ENCODE assay signal across 9 cellular contexts in the genomic region with DNA sequence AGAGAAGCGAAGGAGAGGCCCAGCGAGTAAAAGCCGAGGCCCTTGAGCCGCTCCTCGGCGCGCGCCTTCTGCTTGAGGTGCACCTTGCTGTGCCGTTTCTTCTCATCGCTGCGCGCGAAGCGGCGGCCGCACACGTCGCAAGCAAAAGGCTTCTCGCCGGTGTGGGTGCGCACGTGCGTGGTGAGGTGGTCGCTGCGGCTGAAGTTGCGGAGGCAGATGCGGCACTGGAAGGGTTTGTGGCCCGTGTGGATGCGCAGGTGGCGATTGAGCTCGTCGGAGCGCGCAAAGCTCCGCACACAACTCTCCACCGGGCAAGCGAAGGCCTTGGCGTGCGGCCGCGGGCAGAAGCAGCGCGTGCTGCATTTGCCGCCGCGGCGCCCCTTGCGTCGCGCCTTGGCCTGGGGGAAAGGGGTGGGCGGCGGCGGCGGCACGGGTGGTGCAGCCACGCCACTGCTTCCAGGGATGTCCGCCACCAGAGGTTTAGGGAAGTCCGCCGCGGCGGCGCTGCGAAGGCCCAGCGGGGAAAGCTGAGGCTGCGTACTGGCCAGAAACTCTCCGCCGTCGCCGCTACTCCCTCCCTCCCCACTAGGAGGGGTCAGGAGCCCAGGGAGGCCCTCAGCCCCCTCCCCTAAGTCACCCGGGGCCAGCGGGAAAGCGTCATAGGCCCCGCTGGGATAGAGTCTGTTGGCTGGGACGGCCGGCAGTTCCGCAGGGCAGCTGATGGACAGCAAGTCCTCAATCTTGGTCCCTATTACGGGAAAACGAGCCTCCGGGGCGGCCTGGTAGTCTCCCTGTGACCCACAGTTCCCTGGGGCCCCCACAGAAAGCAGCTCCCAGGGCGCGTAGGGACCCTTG. TPM values are rescaled to one million over a fixed set of nuclear protein-coding genes. Genes with fewer than 3 reads are reported as not detected.
A peak's percentile ranks its signal among the peaks of the same experiment; 100 is the strongest.
DNase-seq lines count a peak whose midpoint lies in the region; ATAC-seq and TF ChIP-seq lines count a peak whose summit lies in the region.
"Had no signal": no experiment of that assay in that cellular context is flagged by ENCODE, and none has a peak within 500 bp of the region (broad histone marks: within the 10 kb centered on the region; RNA-seq: fewer than 3 reads in every experiment).

No MANE protein-coding gene starts in this region.

- no peaks in the 10 kb centered on the region for H3F3A ChIP-seq in smooth muscle cell (ENCODE audit: low read depth)

- H3K36me3 Mint-ChIP-seq in T-helper 1 cell treated with Interleukin-12 subunit alpha and Interleukin-12 subunit beta and Interleukin-4 antibody, amounts not matched to agents 30 μg/mL and 1 μg/mL, for 36 hours (ENCODE audit: low read depth) = no peaks in the 10 kb centered on the region

- H3K36me3 ChIP-seq in Peyer's patch = no peaks in the 10 kb centered on the region
- H3K36me3 ChIP-seq in fibroblast of lung (ENCODE audit: control insufficient read depth, insufficient read depth, low read length) = no peaks in the 10 kb centered on the region
- no peaks in the 10 kb centered on the region for H3K36me3 ChIP-seq in smooth muscle cell (ENCODE audit: low read depth)

- H3K9me3 ChIP-seq in Peyer's patch (no peaks in the 10 kb centered on the region), fibroblast of lung (ENCODE audit: control insufficient read depth, insufficient read depth, low read depth, low read length) (no peaks in the 10 kb centered on the region), smooth muscle cell (replicated peaks; ENCODE audit: low read depth) (no peaks in the 10 kb centered on the region)

- H3K9me3 Mint-ChIP-seq in T-helper 1 cell treated with Interleukin-12 subunit alpha and Interleukin-12 subunit beta and Interleukin-4 antibody, amounts not matched to agents 30 μg/mL and 1 μg/mL, for 36 hours = no peaks in the 10 kb centered on the region

- H3K4me1 Mint-ChIP-seq in T-helper 1 cell treated with Interleukin-12 subunit alpha and Interleukin-12 subunit beta and Interleukin-4 antibody, amounts not matched to agents 30 μg/mL and 1 μg/mL, for 36 hours (ENCODE audit: low read depth) = peaks cover 6% of the 10 kb centered on the region

- no peak overlapping the region for H3K27ac Mint-ChIP-seq in T-helper 1 cell treated with Interleukin-12 subunit alpha and Interleukin-12 subunit beta and Interleukin-4 antibody, amounts not matched to agents 30 μg/mL and 1 μg/mL, for 36 hours

- peaks cover 77% of the 10 kb centered on the region for H3K27me3 Mint-ChIP-seq in T-helper 1 cell treated with Interleukin-12 subunit alpha and Interleukin-12 subunit beta and Interleukin-4 antibody, amounts not matched to agents 30 μg/mL and 1 μg/mL, for 36 hours (ENCODE audit: low read depth)

- H3K4me3 ChIP-seq in Peyer's patch (peak overlapping the region in 3 of 4 donors; percentile 20 to 27 (median 24)), fibroblast of lung (replicated peaks in 1 of 4; ENCODE audit: control extremely low read depth in 1 of 4, insufficient read depth in 1 of 4, low read depth in 3 of 4, low read length in 4 of 4) (no peak overlapping the region), smooth muscle cell (peak overlapping the region; percentile 24)

- H3K4me2 ChIP-seq in fibroblast of lung (ENCODE audit: extremely low read depth, insufficient read depth, low read length) (peak overlapping the region; percentile 25), smooth muscle cell (peak overlapping the region; percentile 79)

- H3K79me2 ChIP-seq in fibroblast of lung (ENCODE audit: control insufficient read depth, insufficient read depth, low read length) = no peaks in the 10 kb centered on the region
- H3K79me2 ChIP-seq in smooth muscle cell (ENCODE audit: low read depth) = no peaks in the 10 kb centered on the region

- no peak overlapping the region for H3K27ac ChIP-seq in Peyer's patch
- no peak overlapping the region for H3K27ac ChIP-seq in fibroblast of lung (ENCODE audit: insufficient read depth, low read length)
- no peak overlapping the region for H3K27ac ChIP-seq in smooth muscle cell (ENCODE audit: low read depth)

- H3K4me3 Mint-ChIP-seq in T-helper 1 cell treated with Interleukin-12 subunit alpha and Interleukin-12 subunit beta and Interleukin-4 antibody, amounts not matched to agents 30 μg/mL and 1 μg/mL, for 36 hours = peak overlapping the region; percentile 71

- H3K4me1 ChIP-seq in Peyer's patch (peaks cover 0 to 26% (median 12%) of the 10 kb centered on the region in 4 donors), fibroblast of lung (ENCODE audit: control insufficient read depth, extremely low read depth, insufficient read depth, low read length) (no peaks in the 10 kb centered on the region), smooth muscle cell (ENCODE audit: low read depth) (no peaks in the 10 kb centered on the region)

- H4K20me1 ChIP-seq in fibroblast of lung (ENCODE audit: control insufficient read depth, extremely low read depth, insufficient read depth, low read length) = no peaks in the 10 kb centered on the region
- no peaks in the 10 kb centered on the region for H4K20me1 ChIP-seq in smooth muscle cell (ENCODE audit: low read depth)

- 4% methylated on average over 71 of the region's 82 CpGs for WGBS in smooth muscle cell (ENCODE audit: low lambda C conversion rate)

- no peak for ATAC-seq in GM21576 (IDR thresholded peaks at IDR 0.05; ENCODE audit: unreplicated experiment)

- no peak overlapping the region for H3K9ac ChIP-seq in fibroblast of lung (ENCODE audit: insufficient read depth, low read length)
- H3K9ac ChIP-seq in smooth muscle cell (ENCODE audit: low read depth) = no peak overlapping the region

- H3K27me3 ChIP-seq in Peyer's patch = peaks cover 0 to 26% of the 10 kb centered on the region in 2 donors
- H3K27me3 ChIP-seq in fibroblast of lung (ENCODE audit: control insufficient read depth, insufficient read depth, low read length) = peaks cover 54% of the 10 kb centered on the region
- H3K27me3 ChIP-seq in smooth muscle cell (ENCODE audit: low read depth) = peaks cover 100% of the 10 kb centered on the region

- no peak for TF ChIP-seq POLR2A in Peyer's patch (IDR thresholded peaks at IDR 0.05)

- H2AFZ ChIP-seq in fibroblast of lung (ENCODE audit: low read length) (no peak overlapping the region), smooth muscle cell (ENCODE audit: low read depth) (no peak overlapping the region)

- TF ChIP-seq CTCF in Peyer's patch (IDR thresholded peaks at IDR 0.05) = no peak
- no peak for TF ChIP-seq CTCF in fibroblast of lung (conservative IDR thresholded peaks at IDR 0.05 in 1 of 2, IDR thresholded peaks at IDR 0.05 in 1 of 2; ENCODE audit: low read depth in 1 of 2, low read length in 2 of 2)
- TF ChIP-seq CTCF in smooth muscle cell (IDR thresholded peaks at IDR 0.05; ENCODE audit: borderline replicate concordance, insufficient read depth, poor library complexity, severe bottlenecking) = no peak

- DNase-seq in T-helper 1 cell (no peak), Peyer's patch (no peak), fibroblast of lung (ENCODE audit: low read depth in 2 of 2) (no peak), smooth muscle cell (lab: John Stamatoyannopoulos, UW; ENCODE audit: unreplicated experiment) (no peak), middle frontal gyrus (ENCODE audit: extremely low spot score, low spot score) (no peak), KG1 (lab: John Stamatoyannopoulos, UW) (no peak)

RNA-seq across cellular contexts. Expression of a gene that starts 1.7 kb away (rescaled TPM):
- total RNA-seq in Peyer's patch (not detected), fibroblast of lung (under 0.01 TPM in 1 of 2 replicates, not detected in the other), smooth muscle cell (0.99 and 2.3 TPM in 2 replicates)
- polyA plus RNA-seq in fibroblast of lung (not detected in 2 replicates), smooth muscle cell (7.2 and 9.2 TPM in 2 replicates)
- polyA plus RNA-seq in fibroblast of lung (2012) = not detected in 2 replicates
- polyA minus RNA-seq in fibroblast of lung (ENCODE audit: low replicate concordance) = not detected in 2 replicates
- total RNA-seq: renal cortical epithelial cell had no signal

RNA-seq across cellular contexts. Expression of a gene that starts 7.4 kb away (rescaled TPM):
- total RNA-seq in Peyer's patch (10 to 100 TPM in 1 of 4 donors, 1 to 10 TPM in 3; 1.8 to 12.4 (median 5.7) TPM), fibroblast of lung (0.77 and 1.2 TPM in 2 replicates), smooth muscle cell (1.2 and 2.4 TPM in 2 replicates)
- polyA plus RNA-seq in fibroblast of lung (0.38 and 0.51 TPM in 2 replicates), smooth muscle cell (1.00 and 3.0 TPM in 2 replicates)
- 0.30 and 0.58 TPM in 2 replicates for polyA plus RNA-seq in fibroblast of lung (2012)
- polyA minus RNA-seq in fibroblast of lung (ENCODE audit: low replicate concordance) = 0.89 and 1.1 TPM in 2 replicates

RNA-seq across cellular contexts. Expression of a gene that starts 57.6 kb away (rescaled TPM):
- total RNA-seq in Peyer's patch = 100 to 1,000 TPM in 2 of 4 donors, 10 to 100 TPM in 2; 83.5 to 131 (median 95.6) TPM
- total RNA-seq in fibroblast of lung = 262 and 299 TPM in 2 replicates
- polyA plus RNA-seq in fibroblast of lung = 233 and 319 TPM in 2 replicates
- polyA plus RNA-seq in fibroblast of lung (2012) = 212 and 310 TPM in 2 replicates
- polyA minus RNA-seq in fibroblast of lung (ENCODE audit: low replicate concordance) = 233 and 525 TPM in 2 replicates
- 164 and 197 TPM in 2 replicates for total RNA-seq in smooth muscle cell
- 212 and 225 TPM in 2 replicates for polyA plus RNA-seq in smooth muscle cell

RNA-seq across cellular contexts. Expression of a gene that starts 58.6 kb away (rescaled TPM):
- 10 to 100 TPM; 30.5 to 69.9 (median 41.4) TPM for total RNA-seq in Peyer's patch
- 6.7 and 11.7 TPM in 2 replicates for total RNA-seq in fibroblast of lung
- 12.3 and 17.6 TPM in 2 replicates for polyA plus RNA-seq in fibroblast of lung
- polyA plus RNA-seq in fibroblast of lung (2012) = 17.7 and 27.6 TPM in 2 replicates
- polyA minus RNA-seq in fibroblast of lung (ENCODE audit: low replicate concordance) = 25.4 and 40.9 TPM in 2 replicates
- 24.0 and 28.3 TPM in 2 replicates for total RNA-seq in smooth muscle cell
- polyA plus RNA-seq in smooth muscle cell = 47.6 and 51.4 TPM in 2 replicates

Comparison
In these comparisons a context has a peak if more than half of its experiments do, and no peak if none do; other contexts are left out.
1. H3K4me3 ChIP-seq: peak in Peyer's patch (3 of 4) and smooth muscle cell (single experiment); none in fibroblast of lung (0 of 4).